In genomic region chr2:238706673-238707072, GRCh38 we compare ENCODE assay signal across 15 cellular contexts.
DNase-seq lines count a peak whose midpoint lies in the region; ATAC-seq, FAIRE-seq and TF ChIP-seq lines count a peak whose summit lies in the region.
"Had no signal": no experiment of that assay in that cellular context is flagged by ENCODE, and none has a peak within 500 bp of the region (broad histone marks: within the 10 kb centered on the region; RNA-seq: fewer than 3 reads in every experiment).

No MANE protein-coding gene starts in this region.

- H3K4me3 ChIP-seq in AG04450 (ENCODE audit: low read depth, low read length) = no peak overlapping the region
- no peak overlapping the region for H3K4me3 ChIP-seq in astrocyte of the spinal cord (ENCODE audit: low read depth, low read length)
- no peak overlapping the region for H3K4me3 ChIP-seq in keratinocyte (ENCODE audit: control insufficient read depth in 2 of 3, extremely low read depth in 1 of 3, insufficient read depth in 2 of 3, low read depth in 1 of 3, low read length in 3 of 3)
- H3K4me3 ChIP-seq: pancreas, suprapubic skin had no signal

- no peak for FAIRE-seq in keratinocyte (lab: Jason Lieb, UNC)

- CTCF ChIA-PET in AG04450 (lab: Charles Lee) = interaction anchor here (0.7 kb wide), 1 partner anchor 1639 kb away, joined by 3 read pairs; no protein-coding TSS in a partner anchor

- ATAC-seq in HG03565 (IDR thresholded peaks at IDR 0.05; ENCODE audit: unreplicated experiment) (no peak), HG02840 (IDR thresholded peaks at IDR 0.05; ENCODE audit: low FRiP score, unreplicated experiment) (no peak), GM19395 (IDR thresholded peaks at IDR 0.05; ENCODE audit: unreplicated experiment) (no peak), HG02763 (IDR thresholded peaks at IDR 0.05; ENCODE audit: unreplicated experiment) (no peak)
- ATAC-seq: pancreas had no signal

- dilution Hi-C loops in keratinocyte (cut with MboI; ENCODE audit: extremely low pct_ligation_motif_present, low sequenced_read_pairs) = no loop called here

- in situ Hi-C loops in astrocyte of the spinal cord (cut with HindIII; ENCODE audit: low sequenced_read_pairs) = no loop called here

- H3K4me1 ChIP-seq in keratinocyte (ENCODE audit: control insufficient read depth, extremely low read depth, insufficient read depth, low read length) = no peaks in the 10 kb centered on the region
- H3K4me1 ChIP-seq: pancreas, suprapubic skin had no signal

- H3K9me3 ChIP-seq in AG04450 (ENCODE audit: control insufficient read depth, insufficient read depth, low read length) (no peaks in the 10 kb centered on the region; the same call in 1 of the 2 replicates), keratinocyte (ENCODE audit: control insufficient read depth, low read depth, low read length) (no peaks in the 10 kb centered on the region)
- H3K9me3 ChIP-seq: pancreas, suprapubic skin had no signal

- H3K27me3 ChIP-seq in AG04450 (ENCODE audit: control insufficient read depth, insufficient read depth, low read length) (peaks cover 9% of the 10 kb centered on the region), keratinocyte (ENCODE audit: control insufficient read depth, extremely low read depth, insufficient read depth, low read length) (no peaks in the 10 kb centered on the region)
- H3K27me3 ChIP-seq: pancreas, suprapubic skin had no signal

- no peak overlapping the region for H3K4me2 ChIP-seq in keratinocyte (ENCODE audit: control insufficient read depth, extremely low read depth, insufficient read depth, low read depth, low read length)

- no peak overlapping the region for H2AFZ ChIP-seq in keratinocyte (ENCODE audit: control insufficient read depth, low read length)

- POLR2A ChIA-PET in AG04450 (lab: Yijun Ruan, JAX) = no interaction called here

- no peaks in the 10 kb centered on the region for H3K79me2 ChIP-seq in keratinocyte (ENCODE audit: control insufficient read depth, insufficient read depth, low read length)

- no peak overlapping the region for H3K27ac ChIP-seq in AG04450 (ENCODE audit: low read depth, low read length)
- no peak overlapping the region for H3K27ac ChIP-seq in keratinocyte (ENCODE audit: control insufficient read depth, insufficient read depth, low read length)
- H3K27ac ChIP-seq: pancreas, suprapubic skin had no signal

- peak; percentile 42 for TF ChIP-seq CTCF in AG04450 (IDR thresholded peaks at IDR 0.05; ENCODE audit: low read depth, low read length)
- TF ChIP-seq CTCF in astrocyte of the spinal cord (IDR thresholded peaks at IDR 0.05; ENCODE audit: low read depth, low read length) = peak; percentile 31
- peak in 2 of 3 experiments; percentile 17 to 27 for TF ChIP-seq CTCF in keratinocyte (optimal IDR thresholded peaks at IDR 0.05 in 1 of 3, IDR thresholded peaks at IDR 0.05 in 1 of 3, conservative IDR thresholded peaks at IDR 0.05 in 1 of 3; ENCODE audit: extremely low read depth in 1 of 3, insufficient read depth in 2 of 3, low read length in 3 of 3)

- no peak for DNase-seq in AG04450 (ENCODE audit: low read depth, low spot score)
- DNase-seq in HT-29 (ENCODE audit: low spot score) = peak; percentile 9
- DNase-seq in astrocyte of the spinal cord (ENCODE audit: low read depth, low spot score) = no peak
- DNase-seq in keratinocyte (ENCODE audit: low read depth, low spot score) = no peak
- DNase-seq: activated naive CD8-positive, alpha-beta T cell treated with anti-CD3 and anti-CD28 coated beads, Interleukin-2, amount 10 ng/mL, durations not matched to agents 7 days and 5 days; foreskin melanocyte; mesendoderm; NCI-H446 treated with DMSO at 0.1 percent for 48 hours; pancreas; T-helper 1 cell had no signal

- no peaks in the 10 kb centered on the region for H3K36me3 ChIP-seq in keratinocyte (ENCODE audit: control insufficient read depth in 2 of 2, extremely low read depth in 1 of 2, insufficient read depth in 2 of 2, low read length in 2 of 2)
- H3K36me3 ChIP-seq: pancreas, suprapubic skin had no signal

- no peaks in the 10 kb centered on the region for H4K20me1 ChIP-seq in keratinocyte (ENCODE audit: control insufficient read depth, extremely low read depth, insufficient read depth, low read length)

- no peaks in the 10 kb centered on the region for H3K9me1 ChIP-seq in keratinocyte (ENCODE audit: control insufficient read depth, extremely low read depth, insufficient read depth, low read length)

- no peak overlapping the region for H3K9ac ChIP-seq in keratinocyte (ENCODE audit: control insufficient read depth, extremely low read depth, insufficient read depth, low read length)
